2 cellular contexts compared by ENCODE assay signal in the genomic region with DNA sequence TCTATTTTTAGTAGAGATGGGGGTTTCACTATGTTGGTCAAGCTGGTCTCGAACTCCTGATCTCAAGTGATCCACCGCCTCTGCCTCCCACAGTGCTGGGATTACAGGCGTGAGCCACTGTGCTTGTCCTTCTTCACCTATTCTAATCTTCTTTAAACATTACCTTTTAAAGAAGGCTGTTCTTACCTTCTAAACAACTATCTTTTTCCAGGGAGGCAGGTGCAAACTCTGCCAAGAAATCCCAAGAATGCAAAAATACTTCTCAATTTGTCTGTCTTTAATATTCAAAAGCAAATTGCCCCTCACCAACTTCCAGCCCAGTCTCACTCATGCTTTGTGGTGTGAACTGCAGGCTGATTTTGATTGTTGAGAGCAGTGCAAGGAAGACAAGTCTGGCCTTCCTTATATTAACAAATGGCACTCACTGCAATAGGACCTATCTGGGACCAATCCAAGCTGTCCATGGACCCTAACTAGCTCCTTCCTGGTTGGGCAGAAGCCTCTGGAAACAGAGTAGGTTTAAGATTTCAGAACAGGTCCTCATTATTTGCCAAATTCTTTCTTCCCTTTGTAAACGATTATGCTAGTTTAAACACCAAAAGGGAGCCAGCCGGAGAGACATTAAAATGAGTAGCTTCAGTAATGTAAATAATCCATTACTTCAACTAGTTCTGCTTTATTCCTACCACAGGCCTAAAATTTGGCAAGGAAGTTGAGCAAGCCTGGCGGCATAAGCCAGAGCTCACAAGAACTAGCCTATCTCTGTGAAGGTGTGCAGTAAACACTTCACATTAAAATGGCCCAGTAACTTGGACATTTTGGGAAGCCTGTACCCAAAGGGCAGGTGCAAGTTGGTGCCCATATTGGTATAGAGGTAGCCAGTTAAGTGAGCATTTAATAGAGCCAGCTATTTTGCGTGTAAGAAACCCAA.
TF ChIP-seq lines count a peak whose summit lies in the region.

No MANE protein-coding gene starts in this region.

TF ChIP-seq in GM12878, 131 proteins besides CTCF, POLR2A, EP300 and RAD21:
- TF ChIP-seq RUNX3 (IDR thresholded peaks at IDR 0.05; ENCODE audit: low read length) (0 out of 2 replicates have a peak, but pooled peaks have one; percentile 1), TAF1 (IDR thresholded peaks at IDR 0.05; ENCODE audit: borderline replicate concordance, low read depth, low read length) (no peak), CHD4 (IDR thresholded peaks at IDR 0.05) (no peak), EED (IDR thresholded peaks at IDR 0.05; ENCODE audit: low read depth) (no peak), RELA (IDR thresholded peaks at IDR 0.05; ENCODE audit: borderline replicate concordance, partially characterized antibody) (no peak)
- TF ChIP-seq, protein P1, sequence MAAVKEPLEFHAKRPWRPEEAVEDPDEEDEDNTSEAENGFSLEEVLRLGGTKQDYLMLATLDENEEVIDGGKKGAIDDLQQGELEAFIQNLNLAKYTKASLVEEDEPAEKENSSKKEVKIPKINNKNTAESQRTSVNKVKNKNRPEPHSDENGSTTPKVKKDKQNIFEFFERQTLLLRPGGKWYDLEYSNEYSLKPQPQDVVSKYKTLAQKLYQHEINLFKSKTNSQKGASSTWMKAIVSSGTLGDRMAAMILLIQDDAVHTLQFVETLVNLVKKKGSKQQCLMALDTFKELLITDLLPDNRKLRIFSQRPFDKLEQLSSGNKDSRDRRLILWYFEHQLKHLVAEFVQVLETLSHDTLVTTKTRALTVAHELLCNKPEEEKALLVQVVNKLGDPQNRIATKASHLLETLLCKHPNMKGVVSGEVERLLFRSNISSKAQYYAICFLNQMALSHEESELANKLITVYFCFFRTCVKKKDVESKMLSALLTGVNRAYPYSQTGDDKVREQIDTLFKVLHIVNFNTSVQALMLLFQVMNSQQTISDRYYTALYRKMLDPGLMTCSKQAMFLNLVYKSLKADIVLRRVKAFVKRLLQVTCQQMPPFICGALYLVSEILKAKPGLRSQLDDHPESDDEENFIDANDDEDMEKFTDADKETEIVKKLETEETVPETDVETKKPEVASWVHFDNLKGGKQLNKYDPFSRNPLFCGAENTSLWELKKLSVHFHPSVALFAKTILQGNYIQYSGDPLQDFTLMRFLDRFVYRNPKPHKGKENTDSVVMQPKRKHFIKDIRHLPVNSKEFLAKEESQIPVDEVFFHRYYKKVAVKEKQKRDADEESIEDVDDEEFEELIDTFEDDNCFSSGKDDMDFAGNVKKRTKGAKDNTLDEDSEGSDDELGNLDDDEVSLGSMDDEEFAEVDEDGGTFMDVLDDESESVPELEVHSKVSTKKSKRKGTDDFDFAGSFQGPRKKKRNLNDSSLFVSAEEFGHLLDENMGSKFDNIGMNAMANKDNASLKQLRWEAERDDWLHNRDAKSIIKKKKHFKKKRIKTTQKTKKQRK (IDR thresholded peaks at IDR 0.05; ENCODE audit: low read depth, low read length): no peak
- TF ChIP-seq, protein P2, sequence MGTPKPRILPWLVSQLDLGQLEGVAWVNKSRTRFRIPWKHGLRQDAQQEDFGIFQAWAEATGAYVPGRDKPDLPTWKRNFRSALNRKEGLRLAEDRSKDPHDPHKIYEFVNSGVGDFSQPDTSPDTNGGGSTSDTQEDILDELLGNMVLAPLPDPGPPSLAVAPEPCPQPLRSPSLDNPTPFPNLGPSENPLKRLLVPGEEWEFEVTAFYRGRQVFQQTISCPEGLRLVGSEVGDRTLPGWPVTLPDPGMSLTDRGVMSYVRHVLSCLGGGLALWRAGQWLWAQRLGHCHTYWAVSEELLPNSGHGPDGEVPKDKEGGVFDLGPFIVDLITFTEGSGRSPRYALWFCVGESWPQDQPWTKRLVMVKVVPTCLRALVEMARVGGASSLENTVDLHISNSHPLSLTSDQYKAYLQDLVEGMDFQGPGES (IDR thresholded peaks at IDR 0.05): no peak

TF ChIP-seq in HepG2, 621 proteins besides CTCF, POLR2A, EP300 and RAD21 (continues in another document):
- TF ChIP-seq MBD4 (IDR thresholded peaks at IDR 0.05; ENCODE audit: borderline replicate concordance, low read length) (peak; percentile 72; the same call in 1 of the 2 replicates), MIER3 (CRISPR knock-in tag; IDR thresholded peaks at IDR 0.05; ENCODE audit: borderline replicate concordance) (0 out of 2 replicates have a peak, but pooled peaks have one; percentile 33), MED1 (CRISPR knock-in tag; IDR thresholded peaks at IDR 0.05) (peak; percentile 9; the same call in 1 of the 2 replicates), BRCA1 (CRISPR knock-in tag; IDR thresholded peaks at IDR 0.05) (0 out of 2 replicates have a peak, but pooled peaks have one; percentile 35), ZNF430 (CRISPR knock-in tag; IDR thresholded peaks at IDR 0.05) (peak; percentile 35; the same call in 1 of the 2 replicates), U2AF1 (optimal IDR thresholded peaks at IDR 0.05; ENCODE audit: low read depth, low read length) (no peak), ZNF468 (CRISPR knock-in tag; IDR thresholded peaks at IDR 0.05) (0 out of 2 replicates have a peak, but pooled peaks have one; percentile 23), FLYWCH1 (CRISPR knock-in tag; IDR thresholded peaks at IDR 0.05) (no peak), SP4 (CRISPR knock-in tag; IDR thresholded peaks at IDR 0.05) (peak; percentile 1; the same call in 1 of the 2 replicates), ELF3 (CRISPR knock-in tag; IDR thresholded peaks at IDR 0.05) (peak; percentile 10; the same call in 1 of the 2 replicates), ZNF367 (CRISPR knock-in tag; IDR thresholded peaks at IDR 0.05; ENCODE audit: borderline replicate concordance) (no peak), ZEB1 (IDR thresholded peaks at IDR 0.05; ENCODE audit: insufficient replicate concordance, low read depth) (no peak), ZNF205 (CRISPR knock-in tag; IDR thresholded peaks at IDR 0.05) (0 out of 2 replicates have a peak, but pooled peaks have one; percentile 51), KLF9 (CRISPR knock-in tag; IDR thresholded peaks at IDR 0.05; ENCODE audit: low read depth) (0 out of 2 replicates have a peak, but pooled peaks have one; percentile 47), NR2F2 (IDR thresholded peaks at IDR 0.05; ENCODE audit: borderline replicate concordance, low read depth) (0 out of 2 replicates have a peak, but pooled peaks have one; percentile 22), ATF7-NPFF (CRISPR knock-in tag; IDR thresholded peaks at IDR 0.05; ENCODE audit: low read depth) (peak; percentile 12; the same call in 1 of the 2 replicates), MEIS2 (CRISPR knock-in tag; IDR thresholded peaks at IDR 0.05) (no peak), FIP1L1 (IDR thresholded peaks at IDR 0.05; ENCODE audit: borderline replicate concordance, insufficient read depth, low read depth, low read length) (0 out of 2 replicates have a peak, but pooled peaks have one; percentile 24), KDM4B (CRISPR knock-in tag; IDR thresholded peaks at IDR 0.05) (peak; percentile 37; the same call in 1 of the 2 replicates), ZNF605 (CRISPR knock-in tag; IDR thresholded peaks at IDR 0.05) (peak; percentile 58; the same call in 1 of the 2 replicates), RFX3 (CRISPR knock-in tag; IDR thresholded peaks at IDR 0.05) (no peak), ZNF12 (CRISPR knock-in tag; IDR thresholded peaks at IDR 0.05) (no peak), TRIM24 (CRISPR knock-in tag; IDR thresholded peaks at IDR 0.05) (no peak), HMGA1 (CRISPR knock-in tag; conservative IDR thresholded peaks at IDR 0.05) (no peak), ZNF253 (CRISPR knock-in tag; IDR thresholded peaks at IDR 0.05; ENCODE audit: borderline replicate concordance) (no peak)
- TF ChIP-seq, protein P3, sequence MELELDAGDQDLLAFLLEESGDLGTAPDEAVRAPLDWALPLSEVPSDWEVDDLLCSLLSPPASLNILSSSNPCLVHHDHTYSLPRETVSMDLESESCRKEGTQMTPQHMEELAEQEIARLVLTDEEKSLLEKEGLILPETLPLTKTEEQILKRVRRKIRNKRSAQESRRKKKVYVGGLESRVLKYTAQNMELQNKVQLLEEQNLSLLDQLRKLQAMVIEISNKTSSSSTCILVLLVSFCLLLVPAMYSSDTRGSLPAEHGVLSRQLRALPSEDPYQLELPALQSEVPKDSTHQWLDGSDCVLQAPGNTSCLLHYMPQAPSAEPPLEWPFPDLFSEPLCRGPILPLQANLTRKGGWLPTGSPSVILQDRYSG (CRISPR knock-in tag; IDR thresholded peaks at IDR 0.05): 0 out of 2 replicates have a peak, but pooled peaks have one; percentile 29
- TF ChIP-seq, protein P4, sequence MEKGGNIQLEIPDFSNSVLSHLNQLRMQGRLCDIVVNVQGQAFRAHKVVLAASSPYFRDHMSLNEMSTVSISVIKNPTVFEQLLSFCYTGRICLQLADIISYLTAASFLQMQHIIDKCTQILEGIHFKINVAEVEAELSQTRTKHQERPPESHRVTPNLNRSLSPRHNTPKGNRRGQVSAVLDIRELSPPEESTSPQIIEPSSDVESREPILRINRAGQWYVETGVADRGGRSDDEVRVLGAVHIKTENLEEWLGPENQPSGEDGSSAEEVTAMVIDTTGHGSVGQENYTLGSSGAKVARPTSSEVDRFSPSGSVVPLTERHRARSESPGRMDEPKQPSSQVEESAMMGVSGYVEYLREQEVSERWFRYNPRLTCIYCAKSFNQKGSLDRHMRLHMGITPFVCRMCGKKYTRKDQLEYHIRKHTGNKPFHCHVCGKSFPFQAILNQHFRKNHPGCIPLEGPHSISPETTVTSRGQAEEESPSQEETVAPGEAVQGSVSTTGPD (CRISPR knock-in tag; IDR thresholded peaks at IDR 0.05): peak; percentile 24; the same call in 1 of the 2 replicates
- TF ChIP-seq, protein P5, sequence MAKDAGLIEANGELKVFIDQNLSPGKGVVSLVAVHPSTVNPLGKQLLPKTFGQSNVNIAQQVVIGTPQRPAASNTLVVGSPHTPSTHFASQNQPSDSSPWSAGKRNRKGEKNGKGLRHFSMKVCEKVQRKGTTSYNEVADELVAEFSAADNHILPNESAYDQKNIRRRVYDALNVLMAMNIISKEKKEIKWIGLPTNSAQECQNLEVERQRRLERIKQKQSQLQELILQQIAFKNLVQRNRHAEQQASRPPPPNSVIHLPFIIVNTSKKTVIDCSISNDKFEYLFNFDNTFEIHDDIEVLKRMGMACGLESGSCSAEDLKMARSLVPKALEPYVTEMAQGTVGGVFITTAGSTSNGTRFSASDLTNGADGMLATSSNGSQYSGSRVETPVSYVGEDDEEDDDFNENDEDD (CRISPR knock-in tag; IDR thresholded peaks at IDR 0.05; ENCODE audit: borderline replicate concordance): 0 out of 2 replicates have a peak, but pooled peaks have one; percentile 2
- TF ChIP-seq, protein P6, sequence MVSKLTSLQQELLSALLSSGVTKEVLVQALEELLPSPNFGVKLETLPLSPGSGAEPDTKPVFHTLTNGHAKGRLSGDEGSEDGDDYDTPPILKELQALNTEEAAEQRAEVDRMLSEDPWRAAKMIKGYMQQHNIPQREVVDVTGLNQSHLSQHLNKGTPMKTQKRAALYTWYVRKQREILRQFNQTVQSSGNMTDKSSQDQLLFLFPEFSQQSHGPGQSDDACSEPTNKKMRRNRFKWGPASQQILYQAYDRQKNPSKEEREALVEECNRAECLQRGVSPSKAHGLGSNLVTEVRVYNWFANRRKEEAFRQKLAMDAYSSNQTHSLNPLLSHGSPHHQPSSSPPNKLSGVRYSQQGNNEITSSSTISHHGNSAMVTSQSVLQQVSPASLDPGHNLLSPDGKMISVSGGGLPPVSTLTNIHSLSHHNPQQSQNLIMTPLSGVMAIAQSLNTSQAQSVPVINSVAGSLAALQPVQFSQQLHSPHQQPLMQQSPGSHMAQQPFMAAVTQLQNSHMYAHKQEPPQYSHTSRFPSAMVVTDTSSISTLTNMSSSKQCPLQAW (CRISPR knock-in tag; IDR thresholded peaks at IDR 0.05): 0 out of 2 replicates have a peak, but pooled peaks have one; percentile 1
- TF ChIP-seq, protein P7, sequence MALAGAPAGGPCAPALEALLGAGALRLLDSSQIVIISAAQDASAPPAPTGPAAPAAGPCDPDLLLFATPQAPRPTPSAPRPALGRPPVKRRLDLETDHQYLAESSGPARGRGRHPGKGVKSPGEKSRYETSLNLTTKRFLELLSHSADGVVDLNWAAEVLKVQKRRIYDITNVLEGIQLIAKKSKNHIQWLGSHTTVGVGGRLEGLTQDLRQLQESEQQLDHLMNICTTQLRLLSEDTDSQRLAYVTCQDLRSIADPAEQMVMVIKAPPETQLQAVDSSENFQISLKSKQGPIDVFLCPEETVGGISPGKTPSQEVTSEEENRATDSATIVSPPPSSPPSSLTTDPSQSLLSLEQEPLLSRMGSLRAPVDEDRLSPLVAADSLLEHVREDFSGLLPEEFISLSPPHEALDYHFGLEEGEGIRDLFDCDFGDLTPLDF (CRISPR knock-in tag; IDR thresholded peaks at IDR 0.05): 0 out of 2 replicates have a peak, but pooled peaks have one; percentile 53
- TF ChIP-seq, protein P8, sequence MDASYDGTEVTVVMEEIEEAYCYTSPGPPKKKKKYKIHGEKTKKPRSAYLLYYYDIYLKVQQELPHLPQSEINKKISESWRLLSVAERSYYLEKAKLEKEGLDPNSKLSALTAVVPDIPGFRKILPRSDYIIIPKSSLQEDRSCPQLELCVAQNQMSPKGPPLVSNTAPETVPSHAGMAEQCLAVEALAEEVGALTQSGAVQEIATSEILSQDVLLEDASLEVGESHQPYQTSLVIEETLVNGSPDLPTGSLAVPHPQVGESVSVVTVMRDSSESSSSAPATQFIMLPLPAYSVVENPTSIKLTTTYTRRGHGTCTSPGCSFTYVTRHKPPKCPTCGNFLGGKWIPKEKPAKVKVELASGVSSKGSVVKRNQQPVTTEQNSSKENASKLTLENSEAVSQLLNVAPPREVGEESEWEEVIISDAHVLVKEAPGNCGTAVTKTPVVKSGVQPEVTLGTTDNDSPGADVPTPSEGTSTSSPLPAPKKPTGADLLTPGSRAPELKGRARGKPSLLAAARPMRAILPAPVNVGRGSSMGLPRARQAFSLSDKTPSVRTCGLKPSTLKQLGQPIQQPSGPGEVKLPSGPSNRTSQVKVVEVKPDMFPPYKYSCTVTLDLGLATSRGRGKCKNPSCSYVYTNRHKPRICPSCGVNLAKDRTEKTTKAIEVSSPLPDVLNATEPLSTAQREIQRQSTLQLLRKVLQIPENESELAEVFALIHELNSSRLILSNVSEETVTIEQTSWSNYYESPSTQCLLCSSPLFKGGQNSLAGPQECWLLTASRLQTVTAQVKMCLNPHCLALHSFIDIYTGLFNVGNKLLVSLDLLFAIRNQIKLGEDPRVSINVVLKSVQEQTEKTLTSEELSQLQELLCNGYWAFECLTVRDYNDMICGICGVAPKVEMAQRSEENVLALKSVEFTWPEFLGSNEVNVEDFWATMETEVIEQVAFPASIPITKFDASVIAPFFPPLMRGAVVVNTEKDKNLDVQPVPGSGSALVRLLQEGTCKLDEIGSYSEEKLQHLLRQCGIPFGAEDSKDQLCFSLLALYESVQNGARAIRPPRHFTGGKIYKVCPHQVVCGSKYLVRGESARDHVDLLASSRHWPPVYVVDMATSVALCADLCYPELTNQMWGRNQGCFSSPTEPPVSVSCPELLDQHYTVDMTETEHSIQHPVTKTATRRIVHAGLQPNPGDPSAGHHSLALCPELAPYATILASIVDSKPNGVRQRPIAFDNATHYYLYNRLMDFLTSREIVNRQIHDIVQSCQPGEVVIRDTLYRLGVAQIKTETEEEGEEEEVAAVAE (CRISPR knock-in tag; IDR thresholded peaks at IDR 0.05; ENCODE audit: borderline replicate concordance): peak; percentile 32
